ENCODE assay signal across 31 cellular contexts in the genomic region with DNA sequence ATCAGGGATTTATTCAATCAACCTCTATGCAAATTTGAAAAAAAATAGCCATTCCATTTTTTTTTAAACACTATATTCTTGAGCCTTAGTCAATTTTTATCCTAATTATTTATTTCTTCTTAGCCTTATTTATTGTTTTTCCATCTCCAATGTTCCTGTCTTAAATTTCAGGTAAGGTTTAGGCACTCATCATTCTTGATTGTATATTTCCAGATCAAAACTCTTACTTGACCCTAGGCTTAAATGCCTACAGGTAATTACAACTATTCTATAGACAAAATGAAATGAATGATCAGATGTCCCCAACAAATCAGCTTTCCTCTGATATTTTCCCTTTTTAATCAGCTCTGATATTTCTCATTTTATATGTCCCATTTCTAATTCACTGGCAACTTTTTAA.
DNase-seq lines count a peak whose midpoint lies in the region; ATAC-seq and TF ChIP-seq lines count a peak whose summit lies in the region.
"Had no signal": no experiment of that assay in that cellular context is flagged by ENCODE, and none has a peak within 500 bp of the region (broad histone marks: within the 10 kb centered on the region; RNA-seq: fewer than 3 reads in every experiment).

No MANE protein-coding gene starts in this region.

- CTCF ChIA-PET in WTC11 (lab: Charles Lee) = interaction anchor here (1.0 kb wide), 1 partner anchor 101 kb away, joined by 5 read pairs; no protein-coding TSS in a partner anchor

- no peak overlapping the region for H2AFZ ChIP-seq in GM23338

- no peaks in the 10 kb centered on the region for H3K27me3 ChIP-seq in GM23338 (ENCODE audit: insufficient read depth)
- H3K27me3 ChIP-seq: BE2C; BLaER1; BLaER1 treated with 17β-estradiol and CSF1 and Interleukin-3, amounts not matched to agents 10 nM and 100 nM had no signal

- H3K27ac ChIP-seq in GM23338 (ENCODE audit: low read depth) = no peak overlapping the region
- H3K27ac ChIP-seq: 22Rv1; A549; BLaER1; BLaER1 treated with 17β-estradiol and CSF1 and Interleukin-3, amounts not matched to agents 10 nM and 100 nM; C4-2B had no signal

- no peak for DNase-seq in GM23338 (ENCODE audit: low spot score)
- DNase-seq in WTC11 (ENCODE audit: low spot score) = no peak
- DNase-seq in left ventricle myocardium superior = no peak
- no peak for DNase-seq in NCI-H345 treated with DMSO at 0.1 percent for 48 hours (lab: John Stamatoyannopoulos, UW; ENCODE audit: unreplicated experiment)
- DNase-seq: 8988T; ACHN; AML-193; BE2C; C1 segment of cervical spinal cord; Caco-2; Calu3; CD4-positive, alpha-beta memory T cell; CD4-positive, alpha-beta T cell; CD4-positive, CD25-positive, alpha-beta regulatory T cell; CD8-positive, alpha-beta memory T cell; CD8-positive, alpha-beta T cell; COR-L47; DMS 273 treated with DMSO at 0.1 percent for 48 hours; DMS153; DMS53; DMS79; DMS79 treated with DMSO at 0.1 percent for 48 hours; DND-41; EL had no signal

- no peaks in the 10 kb centered on the region for H3K9me2 ChIP-seq in GM23338 (ENCODE audit: insufficient read depth)

- H3K4me1 Mint-ChIP-seq in GM23338 = peaks cover 37% of the 10 kb centered on the region; the same call in 2 of the 3 replicates
- H3K4me1 Mint-ChIP-seq in WTC11 = peaks cover 41% of the 10 kb centered on the region
- H3K4me1 Mint-ChIP-seq: B cell; CD14-positive monocyte; CD4-positive, alpha-beta memory T cell; CD4-positive, CD25-positive, alpha-beta regulatory T cell; CD8-positive, alpha-beta memory T cell had no signal

- intact Hi-C loops in left ventricle myocardium superior (cut with micrococcal nuclease) = no loop called here

- peaks cover 10% of the 10 kb centered on the region for H3K4me1 ChIP-seq in GM23338 (ENCODE audit: insufficient read depth)
- H3K4me1 ChIP-seq: A549; BE2C; BLaER1; BLaER1 treated with 17β-estradiol and CSF1 and Interleukin-3, amounts not matched to agents 10 nM and 100 nM; Caco-2 had no signal

- no peak overlapping the region for H3K4me3 ChIP-seq in GM23338
- H3K4me3 ChIP-seq: A549; BLaER1; BLaER1 treated with 17β-estradiol and CSF1 and Interleukin-3, amounts not matched to agents 10 nM and 100 nM had no signal

- peaks cover 4% of the 10 kb centered on the region for H3K27me3 Mint-ChIP-seq in GM23338 (ENCODE audit: insufficient read depth, low read depth, poor library complexity)
- peaks cover 4% of the 10 kb centered on the region; the same call in 1 of the 2 replicates for H3K27me3 Mint-ChIP-seq in WTC11 (ENCODE audit: low read depth)
- H3K27me3 Mint-ChIP-seq: B cell; CD4-positive, alpha-beta memory T cell; CD4-positive, alpha-beta T cell; CD4-positive, CD25-positive, alpha-beta regulatory T cell; CD8-positive, alpha-beta memory T cell had no signal

- H3K36me3 ChIP-seq in GM23338 (ENCODE audit: insufficient read depth) = no peaks in the 10 kb centered on the region; the same call in 1 of the 2 replicates
- H3K36me3 ChIP-seq: BE2C; BLaER1; BLaER1 treated with 17β-estradiol and CSF1 and Interleukin-3, amounts not matched to agents 10 nM and 100 nM had no signal

- H3K27ac Mint-ChIP-seq in GM23338 (0 out of 2 replicates have a peak overlapping the region, but pooled peaks have one; percentile 8), WTC11 (no peak overlapping the region)
- H3K27ac Mint-ChIP-seq: B cell; CD14-positive monocyte; CD4-positive, alpha-beta memory T cell; CD4-positive, alpha-beta T cell; CD4-positive, CD25-positive, alpha-beta regulatory T cell; CD8-positive, alpha-beta memory T cell; CD8-positive, alpha-beta T cell had no signal

- H3F3A ChIP-seq in GM23338 (replicated peaks; ENCODE audit: low read depth) = peaks cover 5% of the 10 kb centered on the region; the same call in 1 of the 2 replicates

- no peak for ATAC-seq in GM23338
- ATAC-seq in WTC11 = no peak
- no peak for ATAC-seq in left ventricle myocardium superior
- ATAC-seq: A549; CD8-positive, alpha-beta T cell had no signal

- H3K9me3 Mint-ChIP-seq in GM23338 (peaks cover 3% of the 10 kb centered on the region; the same call in 2 of the 3 replicates), WTC11 (no peaks in the 10 kb centered on the region)

- no peak overlapping the region for H3K4me2 ChIP-seq in GM23338
- H3K4me2 ChIP-seq: A549; BLaER1; BLaER1 treated with 17β-estradiol and CSF1 and Interleukin-3, amounts not matched to agents 10 nM and 100 nM had no signal

- TF ChIP-seq CTCF in GM23338 (conservative IDR thresholded peaks at IDR 0.05; ENCODE audit: low read depth in 2 of 2) (no peak), WTC11 (IDR thresholded peaks at IDR 0.05) (no peak)

- no peaks in the 10 kb centered on the region for H3K79me2 ChIP-seq in GM23338 (replicated peaks; ENCODE audit: insufficient read depth)

- H3K4me3 Mint-ChIP-seq in GM23338 (0 out of 3 replicates have a peak overlapping the region, but pooled peaks have one; percentile 9), WTC11 (no peak overlapping the region)
- H3K4me3 Mint-ChIP-seq: B cell; CD14-positive monocyte; CD4-positive, alpha-beta memory T cell; CD4-positive, alpha-beta T cell; CD4-positive, CD25-positive, alpha-beta regulatory T cell; CD8-positive, alpha-beta memory T cell; CD8-positive, alpha-beta T cell had no signal

- no peaks in the 10 kb centered on the region for H4K20me1 ChIP-seq in GM23338 (replicated peaks; ENCODE audit: insufficient read depth)
- H4K20me1 ChIP-seq: BLaER1; BLaER1 treated with 17β-estradiol and CSF1 and Interleukin-3, amounts not matched to agents 10 nM and 100 nM had no signal

- POLR2A ChIA-PET in WTC11 (lab: Charles Lee) = no interaction called here

- H3K36me3 Mint-ChIP-seq in GM23338 (ENCODE audit: low read depth) (peaks cover 53% of the 10 kb centered on the region), WTC11 (peaks cover 22% of the 10 kb centered on the region)
- H3K36me3 Mint-ChIP-seq: CD14-positive monocyte; CD4-positive, alpha-beta memory T cell; CD4-positive, CD25-positive, alpha-beta regulatory T cell; CD8-positive, alpha-beta memory T cell; CD8-positive, alpha-beta T cell had no signal

TF ChIP-seq in GM23338, 12 proteins besides CTCF, POLR2A, EP300 and RAD21:
- TF ChIP-seq, protein P1, sequence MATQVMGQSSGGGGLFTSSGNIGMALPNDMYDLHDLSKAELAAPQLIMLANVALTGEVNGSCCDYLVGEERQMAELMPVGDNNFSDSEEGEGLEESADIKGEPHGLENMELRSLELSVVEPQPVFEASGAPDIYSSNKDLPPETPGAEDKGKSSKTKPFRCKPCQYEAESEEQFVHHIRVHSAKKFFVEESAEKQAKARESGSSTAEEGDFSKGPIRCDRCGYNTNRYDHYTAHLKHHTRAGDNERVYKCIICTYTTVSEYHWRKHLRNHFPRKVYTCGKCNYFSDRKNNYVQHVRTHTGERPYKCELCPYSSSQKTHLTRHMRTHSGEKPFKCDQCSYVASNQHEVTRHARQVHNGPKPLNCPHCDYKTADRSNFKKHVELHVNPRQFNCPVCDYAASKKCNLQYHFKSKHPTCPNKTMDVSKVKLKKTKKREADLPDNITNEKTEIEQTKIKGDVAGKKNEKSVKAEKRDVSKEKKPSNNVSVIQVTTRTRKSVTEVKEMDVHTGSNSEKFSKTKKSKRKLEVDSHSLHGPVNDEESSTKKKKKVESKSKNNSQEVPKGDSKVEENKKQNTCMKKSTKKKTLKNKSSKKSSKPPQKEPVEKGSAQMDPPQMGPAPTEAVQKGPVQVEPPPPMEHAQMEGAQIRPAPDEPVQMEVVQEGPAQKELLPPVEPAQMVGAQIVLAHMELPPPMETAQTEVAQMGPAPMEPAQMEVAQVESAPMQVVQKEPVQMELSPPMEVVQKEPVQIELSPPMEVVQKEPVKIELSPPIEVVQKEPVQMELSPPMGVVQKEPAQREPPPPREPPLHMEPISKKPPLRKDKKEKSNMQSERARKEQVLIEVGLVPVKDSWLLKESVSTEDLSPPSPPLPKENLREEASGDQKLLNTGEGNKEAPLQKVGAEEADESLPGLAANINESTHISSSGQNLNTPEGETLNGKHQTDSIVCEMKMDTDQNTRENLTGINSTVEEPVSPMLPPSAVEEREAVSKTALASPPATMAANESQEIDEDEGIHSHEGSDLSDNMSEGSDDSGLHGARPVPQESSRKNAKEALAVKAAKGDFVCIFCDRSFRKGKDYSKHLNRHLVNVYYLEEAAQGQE (IDR thresholded peaks at IDR 0.05; ENCODE audit: unreplicated experiment) = no peak

TF ChIP-seq in WTC11, 78 proteins besides CTCF, POLR2A, EP300 and RAD21 (continues in another document):
- TF ChIP-seq, protein P2, sequence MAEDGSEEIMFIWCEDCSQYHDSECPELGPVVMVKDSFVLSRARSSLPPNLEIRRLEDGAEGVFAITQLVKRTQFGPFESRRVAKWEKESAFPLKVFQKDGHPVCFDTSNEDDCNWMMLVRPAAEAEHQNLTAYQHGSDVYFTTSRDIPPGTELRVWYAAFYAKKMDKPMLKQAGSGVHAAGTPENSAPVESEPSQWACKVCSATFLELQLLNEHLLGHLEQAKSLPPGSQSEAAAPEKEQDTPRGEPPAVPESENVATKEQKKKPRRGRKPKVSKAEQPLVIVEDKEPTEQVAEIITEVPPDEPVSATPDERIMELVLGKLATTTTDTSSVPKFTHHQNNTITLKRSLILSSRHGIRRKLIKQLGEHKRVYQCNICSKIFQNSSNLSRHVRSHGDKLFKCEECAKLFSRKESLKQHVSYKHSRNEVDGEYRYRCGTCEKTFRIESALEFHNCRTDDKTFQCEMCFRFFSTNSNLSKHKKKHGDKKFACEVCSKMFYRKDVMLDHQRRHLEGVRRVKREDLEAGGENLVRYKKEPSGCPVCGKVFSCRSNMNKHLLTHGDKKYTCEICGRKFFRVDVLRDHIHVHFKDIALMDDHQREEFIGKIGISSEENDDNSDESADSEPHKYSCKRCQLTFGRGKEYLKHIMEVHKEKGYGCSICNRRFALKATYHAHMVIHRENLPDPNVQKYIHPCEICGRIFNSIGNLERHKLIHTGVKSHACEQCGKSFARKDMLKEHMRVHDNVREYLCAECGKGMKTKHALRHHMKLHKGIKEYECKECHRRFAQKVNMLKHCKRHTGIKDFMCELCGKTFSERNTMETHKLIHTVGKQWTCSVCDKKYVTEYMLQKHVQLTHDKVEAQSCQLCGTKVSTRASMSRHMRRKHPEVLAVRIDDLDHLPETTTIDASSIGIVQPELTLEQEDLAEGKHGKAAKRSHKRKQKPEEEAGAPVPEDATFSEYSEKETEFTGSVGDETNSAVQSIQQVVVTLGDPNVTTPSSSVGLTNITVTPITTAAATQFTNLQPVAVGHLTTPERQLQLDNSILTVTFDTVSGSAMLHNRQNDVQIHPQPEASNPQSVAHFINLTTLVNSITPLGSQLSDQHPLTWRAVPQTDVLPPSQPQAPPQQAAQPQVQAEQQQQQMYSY (CRISPR knock-in tag; IDR thresholded peaks at IDR 0.05) = no peak
- TF ChIP-seq RORB (CRISPR knock-in tag; IDR thresholded peaks at IDR 0.05) = no peak
